ENCODE assay signal across 8 cellular contexts in genomic region chr6:32843321-32843978, GRCh38. TPM values are rescaled to one million over a fixed set of nuclear protein-coding genes. Genes with fewer than 3 reads are reported as not detected.
DNase-seq lines count a peak whose midpoint lies in the region; ATAC-seq and TF ChIP-seq lines count a peak whose summit lies in the region.

No MANE protein-coding gene starts in this region.

- H3K4me1 ChIP-seq in mucosa of stomach (ENCODE audit: control insufficient read depth, insufficient read depth, low read length) = peaks cover 18% of the 10 kb centered on the region

- peaks cover 18% of the 10 kb centered on the region for H3K4me1 Mint-ChIP-seq in chondrocyte (ENCODE audit: low read depth)

- peaks cover 13% of the 10 kb centered on the region for H3K36me3 Mint-ChIP-seq in chondrocyte (ENCODE audit: low read depth)

- ATAC-seq in GM21723 (IDR thresholded peaks at IDR 0.05; ENCODE audit: unreplicated experiment) (no peak), GM19455 (IDR thresholded peaks at IDR 0.05; ENCODE audit: unreplicated experiment) (no peak)

- DNase-seq in ELR (ENCODE audit: low read depth) (peak; percentile 20), MG63 (no peak), chondrocyte (ENCODE audit: low spot score) (no peak)
- DNase-seq in stimulated activated CD4-positive, alpha-beta T cell treated with anti-CD3 and anti-CD28 coated beads, Interleukin-15, amount 100 ng/mL, for 24 hours = no peak
- DNase-seq in activated effector memory CD4-positive, alpha-beta T cell treated with Interleukin-2 at 50 U/mL for 16 hours = no peak

- H3K27me3 Mint-ChIP-seq in chondrocyte (ENCODE audit: low read depth) = no peaks in the 10 kb centered on the region

- H3K27me3 ChIP-seq in MG63 = no peaks in the 10 kb centered on the region
- H3K27me3 ChIP-seq in mucosa of stomach (ENCODE audit: control insufficient read depth, insufficient read depth, low read length) = no peaks in the 10 kb centered on the region

- peak overlapping the region; percentile 96 for H3K9ac ChIP-seq in mucosa of stomach (ENCODE audit: low read length)

- H3K27ac Mint-ChIP-seq in chondrocyte (ENCODE audit: unreplicated experiment) = peak overlapping the region; percentile 96

- peak overlapping the region; percentile 94 for H3K4me3 Mint-ChIP-seq in chondrocyte (ENCODE audit: unreplicated experiment)

- H3K9me3 ChIP-seq in MG63 (no peaks in the 10 kb centered on the region), mucosa of stomach (ENCODE audit: control insufficient read depth, low read length) (no peaks in the 10 kb centered on the region)

- TF ChIP-seq CTCF in chondrocyte (IDR thresholded peaks at IDR 0.05) = no peak

- H3K4me3 ChIP-seq in MG63 (peak overlapping the region; percentile 74), mucosa of stomach (ENCODE audit: low read length) (peak overlapping the region; percentile 95)

- H3K36me3 ChIP-seq in MG63 (peaks cover 72% of the 10 kb centered on the region), mucosa of stomach (ENCODE audit: control insufficient read depth, insufficient read depth, low read length) (peaks cover 12% of the 10 kb centered on the region)

- no peaks in the 10 kb centered on the region for H3K9me3 Mint-ChIP-seq in chondrocyte (ENCODE audit: low read depth)

RNA-seq across cellular contexts. Expression of gene PSMB8, which starts 0.4 kb away (rescaled TPM):
- total RNA-seq in MG63 (2014; rRNA removed; shearing (Covaris generic); ENCODE audit: low replicate concordance) = 164 and 166 TPM in 2 replicates
- 14.6 to 17.4 TPM (median 16.2 TPM) in 3 replicates for total RNA-seq in chondrocyte

RNA-seq across cellular contexts. Expression of gene TAP2, which starts 4.9 kb away (rescaled TPM):
- 87.2 and 112 TPM in 2 replicates for total RNA-seq in MG63 (2014; rRNA removed; shearing (Covaris generic); ENCODE audit: low replicate concordance)
- 16.3 to 28.0 TPM (median 20.3 TPM) in 3 replicates for total RNA-seq in chondrocyte

RNA-seq across cellular contexts. Expression of gene TAP1, which starts 10.1 kb away (rescaled TPM):
- 84.9 and 115 TPM in 2 replicates for total RNA-seq in MG63 (2014; rRNA removed; shearing (Covaris generic); ENCODE audit: low replicate concordance)
- total RNA-seq in chondrocyte = 14.5 to 29.7 TPM (median 26.7 TPM) in 3 replicates

RNA-seq across cellular contexts. Expression of gene PSMB9, which starts 10.5 kb away (rescaled TPM):
- total RNA-seq in MG63 (2014; rRNA removed; shearing (Covaris generic); ENCODE audit: low replicate concordance) = 96.5 and 106 TPM in 2 replicates
- total RNA-seq in chondrocyte = 0.90 to 1.2 TPM (median 1.2 TPM) in 3 replicates

RNA-seq across cellular contexts. Expression of gene HLA-DOB, which starts 26.6 kb away (rescaled TPM):
- total RNA-seq in MG63 (2014; rRNA removed; shearing (Covaris generic); ENCODE audit: low replicate concordance) = 1.8 and 8.2 TPM in 2 replicates
- total RNA-seq in chondrocyte = 0.25 to 0.56 TPM in 2 of 3 replicates, not detected in the other
